In the genomic region with DNA sequence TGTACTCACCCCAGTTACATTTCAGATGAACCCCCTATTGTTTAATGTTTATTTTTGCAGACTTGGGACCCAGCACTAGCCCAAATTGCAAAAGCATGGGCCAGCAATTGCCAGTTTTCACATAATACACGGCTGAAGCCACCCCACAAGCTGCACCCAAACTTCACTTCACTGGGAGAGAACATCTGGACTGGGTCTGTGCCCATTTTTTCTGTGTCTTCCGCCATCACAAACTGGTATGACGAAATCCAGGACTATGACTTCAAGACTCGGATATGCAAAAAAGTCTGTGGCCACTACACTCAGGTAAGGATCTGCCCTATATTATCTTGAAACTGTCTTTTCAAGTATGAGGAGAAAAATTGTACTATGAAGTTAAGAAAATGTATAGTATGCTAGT, we compare ENCODE assay signal across 8 cellular contexts. TPM values are rescaled to one million over a fixed set of nuclear protein-coding genes. Genes with fewer than 3 reads are reported as not detected.
DNase-seq lines count a peak whose midpoint lies in the region; ATAC-seq and TF ChIP-seq lines count a peak whose summit lies in the region.

No MANE protein-coding gene starts in this region.

- H2AFZ ChIP-seq in OCI-LY7 (ENCODE audit: low read length) = peak overlapping the region; percentile 97

- H3K27me3 ChIP-seq in GM06990 (replicated peaks; ENCODE audit: control insufficient read depth, insufficient read depth, low read length) (no peaks in the 10 kb centered on the region), esophagus (ENCODE audit: control insufficient read depth in 1 of 2, insufficient read depth in 2 of 2, low read length in 2 of 2) (no peaks in the 10 kb centered on the region), skeletal muscle tissue (ENCODE audit: control insufficient read depth in 3 of 3, insufficient read depth in 3 of 3, low read length in 3 of 3) (no peaks in the 10 kb centered on the region), foreskin keratinocyte (no peaks in the 10 kb centered on the region)

- no TSS peak for BruUV-seq in OCI-LY7 (replicated peaks; lab: Mats Ljungman, UMichigan)

- H3K4me1 ChIP-seq in OCI-LY7 (ENCODE audit: insufficient read depth, low read length, poor library complexity, severe bottlenecking) (peaks cover 64% of the 10 kb centered on the region), esophagus (ENCODE audit: control insufficient read depth in 2 of 2, insufficient read depth in 2 of 2, low read length in 1 of 2) (no peaks in the 10 kb centered on the region), skeletal muscle tissue (ENCODE audit: control insufficient read depth in 3 of 3, insufficient read depth in 3 of 3, low read length in 3 of 3) (peaks cover 0 to 13% (median 3%) of the 10 kb centered on the region in 3 donors), foreskin keratinocyte (no peaks in the 10 kb centered on the region)

- CTCF ChIA-PET in OCI-LY7 (lab: Charles Lee; ENCODE audit: unreplicated experiment) = interaction anchor here (1.8 kb wide), 1 partner anchor 10 kb away, joined by 7 read pairs; no protein-coding TSS in a partner anchor

- H3K9ac ChIP-seq in skeletal muscle tissue (ENCODE audit: low read depth in 1 of 3, low read length in 3 of 3) = peak overlapping the region in 1 of 3 donors; percentile 27

- DNase-seq in GM06990 (ENCODE audit: extremely low read depth, insufficient read length) = no peak
- DNase-seq in OCI-LY7 (ENCODE audit: low spot score) = peak; percentile 24
- no peak for DNase-seq in OCI-M1 (lab: John Stamatoyannopoulos, UW)
- no peak for DNase-seq in cerebellum (ENCODE audit: low spot score)
- DNase-seq in foreskin keratinocyte = no peak

- H3K4me3 ChIP-seq in GM06990 (replicated peaks; ENCODE audit: low read depth, low read length) = peak overlapping the region; percentile 69
- H3K4me3 ChIP-seq in OCI-LY7 (ENCODE audit: low read depth, low read length, poor library complexity, severe bottlenecking) = peak overlapping the region; percentile 64
- peak overlapping the region; percentile 10 to 55 for H3K4me3 ChIP-seq in esophagus (ENCODE audit: low read depth in 1 of 2, low read length in 2 of 2)
- H3K4me3 ChIP-seq in skeletal muscle tissue (ENCODE audit: low read length in 3 of 3) = peak overlapping the region in 2 of 3 donors; percentile 61 to 73

- no peak for ATAC-seq in HG02798 (IDR thresholded peaks at IDR 0.05; ENCODE audit: poor library complexity, unreplicated experiment)
- no peak for ATAC-seq in foreskin keratinocyte

- H4K20me1 ChIP-seq in OCI-LY7 (ENCODE audit: insufficient read depth, low read length) = no peaks in the 10 kb centered on the region

- H3K79me2 ChIP-seq in OCI-LY7 (ENCODE audit: insufficient read depth, low read depth, low read length) = no peaks in the 10 kb centered on the region

- 63 to 74% methylated on average over 4 of the region's 4 CpGs for WGBS in esophagus, 2 donors

- H3K9me2 ChIP-seq in OCI-LY7 (ENCODE audit: insufficient read depth, low read length) = no peaks in the 10 kb centered on the region

- TF ChIP-seq CTCF in GM06990 (IDR thresholded peaks at IDR 0.05; ENCODE audit: insufficient read depth, low read length, poor library complexity, severe bottlenecking) = no peak
- TF ChIP-seq CTCF in OCI-LY7 (conservative IDR thresholded peaks at IDR 0.05; ENCODE audit: low read length) = no peak
- no peak for TF ChIP-seq CTCF in foreskin keratinocyte (conservative IDR thresholded peaks at IDR 0.05)

- no peaks in the 10 kb centered on the region; the same call in 1 of the 2 replicates for H3K36me3 ChIP-seq in GM06990 (ENCODE audit: control insufficient read depth, insufficient read depth, low read length)
- no peaks in the 10 kb centered on the region for H3K36me3 ChIP-seq in OCI-LY7 (ENCODE audit: insufficient read depth, low read length)
- no peaks in the 10 kb centered on the region for H3K36me3 ChIP-seq in esophagus (ENCODE audit: control insufficient read depth in 2 of 2, insufficient read depth in 2 of 2, low read length in 1 of 2)
- H3K36me3 ChIP-seq in skeletal muscle tissue (ENCODE audit: control insufficient read depth in 3 of 3, insufficient read depth in 3 of 3, low read length in 3 of 3) = no peaks in the 10 kb centered on the region

- intact Hi-C loops in OCI-LY7 (cut with micrococcal nuclease; ENCODE audit: unreplicated experiment) = loop anchor here (2.0 to 5.0 kb wide), 2 partner anchors 29 to 866 kb away; a partner anchor contains a TSS

- no peaks in the 10 kb centered on the region for H3K9me3 ChIP-seq in OCI-LY7 (ENCODE audit: low read length)
- no peaks in the 10 kb centered on the region for H3K9me3 ChIP-seq in esophagus (ENCODE audit: control insufficient read depth in 2 of 2, insufficient read depth in 1 of 2, low read depth in 1 of 2, low read length in 1 of 2)
- no peaks in the 10 kb centered on the region for H3K9me3 ChIP-seq in skeletal muscle tissue (ENCODE audit: control insufficient read depth in 3 of 3, low read length in 3 of 3)

- H3K27ac ChIP-seq in OCI-LY7 (ENCODE audit: low read depth, low read length, poor library complexity, severe bottlenecking) (peak overlapping the region; percentile 62), esophagus (ENCODE audit: low read depth in 2 of 2, low read length in 1 of 2) (peak overlapping the region; percentile 2 to 31), skeletal muscle tissue (ENCODE audit: low read depth, low read length) (peak overlapping the region; percentile 37), foreskin keratinocyte (no peak overlapping the region)

- POLR2A ChIA-PET in OCI-LY7 (lab: Charles Lee) = interaction anchor here (0.6 to 6.0 kb wide), 11 partner anchors 11 to 1389 kb away, joined by 3 to 36 read pairs (median 5); a partner anchor contains a TSS

- H3K4me2 ChIP-seq in OCI-LY7 (ENCODE audit: low read length) = peak overlapping the region; percentile 76

RNA-seq across cellular contexts. Expression of a gene that starts 1.2 kb away (rescaled TPM):
- 2.8 and 3.4 TPM in 2 replicates for total RNA-seq in OCI-LY7 (2014; rRNA removed; shearing (Covaris generic))
- total RNA-seq in OCI-LY7 (2022) (3.3 and 4.6 TPM in 2 replicates), skeletal muscle tissue (5.7 TPM), cerebellum (2.9 TPM), foreskin keratinocyte (1.1 and 1.3 TPM in 2 replicates)
- polyA plus RNA-seq in esophagus (1 to 10 TPM in 1 of 2 donors, under 1 TPM in 1; 0.94 to 2.4 TPM), foreskin keratinocyte (0.59 and 0.62 TPM in 2 replicates)

RNA-seq across cellular contexts. Expression of a gene that starts 29.6 kb away (rescaled TPM):
- total RNA-seq in OCI-LY7 (2014; rRNA removed; shearing (Covaris generic)) = 27.6 and 44.0 TPM in 2 replicates
- total RNA-seq in OCI-LY7 (2022) (78.0 and 81.7 TPM in 2 replicates), skeletal muscle tissue (8.9 TPM), cerebellum (41.6 TPM), foreskin keratinocyte (81.1 and 85.8 TPM in 2 replicates)
- polyA plus RNA-seq in esophagus (10 to 100 TPM; 22.3 to 22.6 TPM), foreskin keratinocyte (32.5 and 47.0 TPM in 2 replicates)
